Comparison of ENCODE assay signal across 2 cellular contexts in genomic region chr7:99373086-99374066, GRCh38.
TF ChIP-seq lines count a peak whose summit lies in the region.

No MANE protein-coding gene starts in this region.

TF ChIP-seq in SK-N-SH, 30 proteins besides CTCF, POLR2A, EP300 and RAD21 (continued from another document):
- TF ChIP-seq ZBTB33 (IDR thresholded peaks at IDR 0.05; ENCODE audit: borderline replicate concordance, low read depth), result no peak
- TF ChIP-seq FOXJ3 (CRISPR knock-in tag; IDR thresholded peaks at IDR 0.05), result no peak
- TF ChIP-seq FOXM1 (IDR thresholded peaks at IDR 0.05; ENCODE audit: low read depth), result no peak
- no peak for TF ChIP-seq NRF1 (IDR thresholded peaks at IDR 0.05; ENCODE audit: low read depth, low read length)
- TF ChIP-seq YY1 (IDR thresholded peaks at IDR 0.05; ENCODE audit: low read depth), result no peak
- no peak for TF ChIP-seq TAF1 (IDR thresholded peaks at IDR 0.05; ENCODE audit: borderline replicate concordance, low read depth, low read length)
- TF ChIP-seq SMC3 (IDR thresholded peaks at IDR 0.05; ENCODE audit: low read depth, low read length), result no peak
- TF ChIP-seq RXRA (IDR thresholded peaks at IDR 0.05; ENCODE audit: borderline replicate concordance, low read depth), result no peak
- no peak for TF ChIP-seq FOSL2 (IDR thresholded peaks at IDR 0.05; ENCODE audit: borderline replicate concordance, low read depth)
- no peak for TF ChIP-seq CHD2 (IDR thresholded peaks at IDR 0.05; ENCODE audit: low read length, partially characterized antibody)
- TF ChIP-seq MXI1 (IDR thresholded peaks at IDR 0.05; ENCODE audit: low read depth, low read length), result no peak
- TF ChIP-seq, protein P1, sequence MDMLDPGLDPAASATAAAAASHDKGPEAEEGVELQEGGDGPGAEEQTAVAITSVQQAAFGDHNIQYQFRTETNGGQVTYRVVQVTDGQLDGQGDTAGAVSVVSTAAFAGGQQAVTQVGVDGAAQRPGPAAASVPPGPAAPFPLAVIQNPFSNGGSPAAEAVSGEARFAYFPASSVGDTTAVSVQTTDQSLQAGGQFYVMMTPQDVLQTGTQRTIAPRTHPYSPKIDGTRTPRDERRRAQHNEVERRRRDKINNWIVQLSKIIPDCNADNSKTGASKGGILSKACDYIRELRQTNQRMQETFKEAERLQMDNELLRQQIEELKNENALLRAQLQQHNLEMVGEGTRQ (IDR thresholded peaks at IDR 0.05; ENCODE audit: borderline replicate concordance, low read depth, low read length), result no peak
- TF ChIP-seq, protein P2, sequence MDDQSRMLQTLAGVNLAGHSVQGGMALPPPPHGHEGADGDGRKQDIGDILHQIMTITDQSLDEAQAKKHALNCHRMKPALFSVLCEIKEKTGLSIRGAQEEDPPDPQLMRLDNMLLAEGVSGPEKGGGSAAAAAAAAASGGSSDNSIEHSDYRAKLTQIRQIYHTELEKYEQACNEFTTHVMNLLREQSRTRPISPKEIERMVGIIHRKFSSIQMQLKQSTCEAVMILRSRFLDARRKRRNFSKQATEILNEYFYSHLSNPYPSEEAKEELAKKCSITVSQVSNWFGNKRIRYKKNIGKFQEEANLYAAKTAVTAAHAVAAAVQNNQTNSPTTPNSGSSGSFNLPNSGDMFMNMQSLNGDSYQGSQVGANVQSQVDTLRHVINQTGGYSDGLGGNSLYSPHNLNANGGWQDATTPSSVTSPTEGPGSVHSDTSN (IDR thresholded peaks at IDR 0.05), result no peak
- TF ChIP-seq, protein P3, sequence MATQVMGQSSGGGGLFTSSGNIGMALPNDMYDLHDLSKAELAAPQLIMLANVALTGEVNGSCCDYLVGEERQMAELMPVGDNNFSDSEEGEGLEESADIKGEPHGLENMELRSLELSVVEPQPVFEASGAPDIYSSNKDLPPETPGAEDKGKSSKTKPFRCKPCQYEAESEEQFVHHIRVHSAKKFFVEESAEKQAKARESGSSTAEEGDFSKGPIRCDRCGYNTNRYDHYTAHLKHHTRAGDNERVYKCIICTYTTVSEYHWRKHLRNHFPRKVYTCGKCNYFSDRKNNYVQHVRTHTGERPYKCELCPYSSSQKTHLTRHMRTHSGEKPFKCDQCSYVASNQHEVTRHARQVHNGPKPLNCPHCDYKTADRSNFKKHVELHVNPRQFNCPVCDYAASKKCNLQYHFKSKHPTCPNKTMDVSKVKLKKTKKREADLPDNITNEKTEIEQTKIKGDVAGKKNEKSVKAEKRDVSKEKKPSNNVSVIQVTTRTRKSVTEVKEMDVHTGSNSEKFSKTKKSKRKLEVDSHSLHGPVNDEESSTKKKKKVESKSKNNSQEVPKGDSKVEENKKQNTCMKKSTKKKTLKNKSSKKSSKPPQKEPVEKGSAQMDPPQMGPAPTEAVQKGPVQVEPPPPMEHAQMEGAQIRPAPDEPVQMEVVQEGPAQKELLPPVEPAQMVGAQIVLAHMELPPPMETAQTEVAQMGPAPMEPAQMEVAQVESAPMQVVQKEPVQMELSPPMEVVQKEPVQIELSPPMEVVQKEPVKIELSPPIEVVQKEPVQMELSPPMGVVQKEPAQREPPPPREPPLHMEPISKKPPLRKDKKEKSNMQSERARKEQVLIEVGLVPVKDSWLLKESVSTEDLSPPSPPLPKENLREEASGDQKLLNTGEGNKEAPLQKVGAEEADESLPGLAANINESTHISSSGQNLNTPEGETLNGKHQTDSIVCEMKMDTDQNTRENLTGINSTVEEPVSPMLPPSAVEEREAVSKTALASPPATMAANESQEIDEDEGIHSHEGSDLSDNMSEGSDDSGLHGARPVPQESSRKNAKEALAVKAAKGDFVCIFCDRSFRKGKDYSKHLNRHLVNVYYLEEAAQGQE (IDR thresholded peaks at IDR 0.05; ENCODE audit: low read depth, low read length), result no peak
- TF ChIP-seq, protein P4, sequence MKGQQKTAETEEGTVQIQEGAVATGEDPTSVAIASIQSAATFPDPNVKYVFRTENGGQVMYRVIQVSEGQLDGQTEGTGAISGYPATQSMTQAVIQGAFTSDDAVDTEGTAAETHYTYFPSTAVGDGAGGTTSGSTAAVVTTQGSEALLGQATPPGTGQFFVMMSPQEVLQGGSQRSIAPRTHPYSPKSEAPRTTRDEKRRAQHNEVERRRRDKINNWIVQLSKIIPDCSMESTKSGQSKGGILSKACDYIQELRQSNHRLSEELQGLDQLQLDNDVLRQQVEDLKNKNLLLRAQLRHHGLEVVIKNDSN (IDR thresholded peaks at IDR 0.05; ENCODE audit: borderline replicate concordance, low read depth), result no peak
- no peak for TF ChIP-seq RCOR1 (IDR thresholded peaks at IDR 0.05; ENCODE audit: low read length)

TF ChIP-seq in SK-N-SH treated with all-trans-retinoic acid at 6 μM for 48 hours, 23 proteins besides CTCF, POLR2A, EP300 and RAD21 (continued from another document):
- TF ChIP-seq, protein P5, sequence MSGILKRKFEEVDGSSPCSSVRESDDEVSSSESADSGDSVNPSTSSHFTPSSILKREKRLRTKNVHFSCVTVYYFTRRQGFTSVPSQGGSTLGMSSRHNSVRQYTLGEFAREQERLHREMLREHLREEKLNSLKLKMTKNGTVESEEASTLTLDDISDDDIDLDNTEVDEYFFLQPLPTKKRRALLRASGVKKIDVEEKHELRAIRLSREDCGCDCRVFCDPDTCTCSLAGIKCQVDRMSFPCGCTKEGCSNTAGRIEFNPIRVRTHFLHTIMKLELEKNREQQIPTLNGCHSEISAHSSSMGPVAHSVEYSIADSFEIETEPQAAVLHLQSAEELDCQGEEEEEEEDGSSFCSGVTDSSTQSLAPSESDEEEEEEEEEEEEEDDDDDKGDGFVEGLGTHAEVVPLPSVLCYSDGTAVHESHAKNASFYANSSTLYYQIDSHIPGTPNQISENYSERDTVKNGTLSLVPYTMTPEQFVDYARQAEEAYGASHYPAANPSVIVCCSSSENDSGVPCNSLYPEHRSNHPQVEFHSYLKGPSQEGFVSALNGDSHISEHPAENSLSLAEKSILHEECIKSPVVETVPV (CRISPR knock-in tag; IDR thresholded peaks at IDR 0.05), result no peak
- TF ChIP-seq ZFP3 (CRISPR knock-in tag; IDR thresholded peaks at IDR 0.05), result no peak
- TF ChIP-seq TOX (CRISPR knock-in tag; IDR thresholded peaks at IDR 0.05; ENCODE audit: borderline replicate concordance), result no peak
- no peak for TF ChIP-seq GLIS3 (CRISPR knock-in tag; IDR thresholded peaks at IDR 0.05)
- no peak for TF ChIP-seq ESRRG (CRISPR knock-in tag; IDR thresholded peaks at IDR 0.05)
- TF ChIP-seq, protein P6, sequence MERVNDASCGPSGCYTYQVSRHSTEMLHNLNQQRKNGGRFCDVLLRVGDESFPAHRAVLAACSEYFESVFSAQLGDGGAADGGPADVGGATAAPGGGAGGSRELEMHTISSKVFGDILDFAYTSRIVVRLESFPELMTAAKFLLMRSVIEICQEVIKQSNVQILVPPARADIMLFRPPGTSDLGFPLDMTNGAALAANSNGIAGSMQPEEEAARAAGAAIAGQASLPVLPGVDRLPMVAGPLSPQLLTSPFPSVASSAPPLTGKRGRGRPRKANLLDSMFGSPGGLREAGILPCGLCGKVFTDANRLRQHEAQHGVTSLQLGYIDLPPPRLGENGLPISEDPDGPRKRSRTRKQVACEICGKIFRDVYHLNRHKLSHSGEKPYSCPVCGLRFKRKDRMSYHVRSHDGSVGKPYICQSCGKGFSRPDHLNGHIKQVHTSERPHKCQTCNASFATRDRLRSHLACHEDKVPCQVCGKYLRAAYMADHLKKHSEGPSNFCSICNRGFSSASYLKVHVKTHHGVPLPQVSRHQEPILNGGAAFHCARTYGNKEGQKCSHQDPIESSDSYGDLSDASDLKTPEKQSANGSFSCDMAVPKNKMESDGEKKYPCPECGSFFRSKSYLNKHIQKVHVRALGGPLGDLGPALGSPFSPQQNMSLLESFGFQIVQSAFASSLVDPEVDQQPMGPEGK (CRISPR knock-in tag; IDR thresholded peaks at IDR 0.05; ENCODE audit: borderline replicate concordance), result no peak
- TF ChIP-seq ISL1 (CRISPR knock-in tag; IDR thresholded peaks at IDR 0.05), result no peak
- no peak for TF ChIP-seq ZNF70 (CRISPR knock-in tag; IDR thresholded peaks at IDR 0.05)
- TF ChIP-seq CREB5 (CRISPR knock-in tag; IDR thresholded peaks at IDR 0.05; ENCODE audit: low read depth), result no peak
TF ChIP-seq in SK-N-SH treated with all-trans-retinoic acid at 6 μM for 48 hours: peak in this region for 0.
